Comparison of ENCODE assay signal across 8 cellular contexts in genomic region chr11:67054851-67055523, GRCh38. TPM values are rescaled to one million over a fixed set of nuclear protein-coding genes. Genes with fewer than 3 reads are reported as not detected.
DNase-seq lines count a peak whose midpoint lies in the region; ATAC-seq and TF ChIP-seq lines count a peak whose summit lies in the region.

No MANE protein-coding gene starts in this region.

- H3K27me3 Mint-ChIP-seq in naive thymus-derived CD4-positive, alpha-beta T cell = peaks cover 8 to 24% (median 21%) of the 10 kb centered on the region in 5 donors

- H3K36me3 ChIP-seq in vagina = no peaks in the 10 kb centered on the region
- H3K36me3 ChIP-seq in naive thymus-derived CD4-positive, alpha-beta T cell (ENCODE audit: control insufficient read depth in 2 of 3, insufficient read depth in 3 of 3, low read length in 3 of 3) = no peaks in the 10 kb centered on the region

- H3K4me1 Mint-ChIP-seq in naive thymus-derived CD4-positive, alpha-beta T cell = peaks cover 5 to 20% (median 13%) of the 10 kb centered on the region in 7 donors

- POLR2A ChIA-PET in naive thymus-derived CD4-positive, alpha-beta T cell (lab: Charles Lee) = no interaction called here

- no peak for ATAC-seq in HG03457 (IDR thresholded peaks at IDR 0.05; ENCODE audit: unreplicated experiment)
- no peak for ATAC-seq in naive thymus-derived CD4-positive, alpha-beta T cell

- H3K27ac ChIP-seq in vagina = peak overlapping the region; percentile 85
- no peak overlapping the region for H3K27ac ChIP-seq in naive thymus-derived CD4-positive, alpha-beta T cell (ENCODE audit: low read depth, low read length)

- peak overlapping the region in 2 of 10 donors; percentile 62 to 80 for H3K4me3 Mint-ChIP-seq in naive thymus-derived CD4-positive, alpha-beta T cell

- peak; percentile 62 for DNase-seq in ELR (ENCODE audit: low read depth)
- DNase-seq in NCI-H2107 (lab: John Stamatoyannopoulos, UW) = peak; percentile 39
- peak; percentile 95 for DNase-seq in amniotic epithelial cell (ENCODE audit: low read depth)
- peak; percentile 78 for DNase-seq in left kidney (ENCODE audit: low read depth, low spot score)
- no peak for DNase-seq in vagina (ENCODE audit: extremely low spot score in 2 of 2)
- no peak for DNase-seq in iPS-NIHi7 (ENCODE audit: extremely low spot score)
- no peak for DNase-seq in naive thymus-derived CD4-positive, alpha-beta T cell

- H3K9me3 Mint-ChIP-seq in naive thymus-derived CD4-positive, alpha-beta T cell = peaks cover 0 to 1% (median 0%) of the 10 kb centered on the region in 11 donors

- no peaks in the 10 kb centered on the region for H3K9me3 ChIP-seq in vagina
- H3K9me3 ChIP-seq in naive thymus-derived CD4-positive, alpha-beta T cell (ENCODE audit: control insufficient read depth in 2 of 3, low read length in 3 of 3) = no peaks in the 10 kb centered on the region

- no peak overlapping the region for H3K27ac Mint-ChIP-seq in naive thymus-derived CD4-positive, alpha-beta T cell

- H3K4me3 ChIP-seq in vagina = no peak overlapping the region
- H3K4me3 ChIP-seq in naive thymus-derived CD4-positive, alpha-beta T cell (ENCODE audit: low read length) = no peak overlapping the region

- H3K36me3 Mint-ChIP-seq in naive thymus-derived CD4-positive, alpha-beta T cell = no peaks in the 10 kb centered on the region

- intact Hi-C loops in vagina (cut with DNase I) = no loop called here
- intact Hi-C loops in naive thymus-derived CD4-positive, alpha-beta T cell (cut with micrococcal nuclease) = loop anchor here (1.0 kb wide), 1 partner anchor 16 kb away; no protein-coding TSS in a partner anchor

- H3K27me3 ChIP-seq in vagina = no peaks in the 10 kb centered on the region
- no peaks in the 10 kb centered on the region for H3K27me3 ChIP-seq in naive thymus-derived CD4-positive, alpha-beta T cell (ENCODE audit: control insufficient read depth in 2 of 2, insufficient read depth in 2 of 2, low read length in 2 of 2)

- TF ChIP-seq POLR2A in vagina (IDR thresholded peaks at IDR 0.05) = no peak

- CTCF ChIA-PET in naive thymus-derived CD4-positive, alpha-beta T cell (lab: Charles Lee) = interaction anchor here (1.1 kb wide), 1 partner anchor 17 kb away, joined by 4 read pairs; no protein-coding TSS in a partner anchor

- no peak for TF ChIP-seq CTCF in vagina (IDR thresholded peaks at IDR 0.05)

- H3K4me1 ChIP-seq in vagina = peaks cover 14% of the 10 kb centered on the region
- H3K4me1 ChIP-seq in naive thymus-derived CD4-positive, alpha-beta T cell (ENCODE audit: control insufficient read depth in 2 of 2, insufficient read depth in 2 of 2, low read length in 2 of 2) = peaks cover 0 to 6% of the 10 kb centered on the region in 2 donors

RNA-seq across cellular contexts. Expression of gene RHOD, which starts 1.7 kb away (rescaled TPM):
- 26.5 TPM for total RNA-seq in vagina
- total RNA-seq in naive thymus-derived CD4-positive, alpha-beta T cell = under 1 TPM in 2 of 5 experiments, not detected in 3; 0.34 to 0.62 TPM
- polyA plus RNA-seq in naive thymus-derived CD4-positive, alpha-beta T cell = 1 to 10 TPM in 1 of 2 donors, not detected in 1; 1.3 TPM

RNA-seq across cellular contexts. Expression of gene SYT12, which starts 32.1 kb away (rescaled TPM):
- 0.49 TPM for total RNA-seq in vagina
- not detected for total RNA-seq in naive thymus-derived CD4-positive, alpha-beta T cell
- not detected for polyA plus RNA-seq in naive thymus-derived CD4-positive, alpha-beta T cell

Comparison
In these comparisons a context has a peak if more than half of its experiments do, and no peak if none do; other contexts are left out.
1. DNase-seq: peak in ELR (single experiment), NCI-H2107 (single experiment), amniotic epithelial cell (single experiment) and left kidney (single experiment); none in vagina (0 of 2), iPS-NIHi7 (single experiment) and naive thymus-derived CD4-positive, alpha-beta T cell (0 of 9).
2. RNA of gene RHOD, which starts 1.7 kb away (total RNA-seq): 26.5 TPM in vagina (single experiment); 0.34 to 0.62 TPM in naive thymus-derived CD4-positive, alpha-beta T cell; every median in the first group is over 10 times any median in the second.